12 cellular contexts compared by ENCODE assay signal in the genomic region with DNA sequence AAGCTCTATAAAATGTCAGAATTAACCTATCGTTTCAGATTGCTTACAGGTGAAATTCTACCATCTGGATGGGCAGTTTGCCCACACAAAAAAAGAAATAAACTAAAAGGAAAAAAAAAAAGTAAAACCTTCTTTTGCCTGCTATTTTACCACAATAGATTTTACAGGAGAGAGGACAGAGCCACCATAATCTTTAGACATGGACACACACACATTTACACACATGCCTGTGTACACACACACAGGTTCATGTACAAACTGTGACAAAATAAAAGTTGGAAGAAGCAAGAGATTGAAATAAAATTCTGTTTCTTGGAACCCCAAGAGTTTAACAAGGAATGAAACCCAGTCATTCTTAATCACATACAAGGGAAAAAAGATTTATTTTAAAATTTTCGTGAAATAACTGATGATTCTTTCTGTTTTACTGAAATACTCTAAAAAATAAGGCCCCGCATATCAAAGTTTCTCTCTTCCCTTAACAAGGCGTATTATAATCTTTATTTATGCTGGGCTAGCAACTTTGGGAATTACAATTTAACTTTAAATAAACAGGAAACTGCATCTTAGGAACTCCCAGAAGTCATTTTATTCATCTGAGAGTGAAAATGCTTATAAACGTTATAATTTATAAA.
DNase-seq lines count a peak whose midpoint lies in the region; ATAC-seq and TF ChIP-seq lines count a peak whose summit lies in the region.
"Had no signal": no experiment of that assay in that cellular context is flagged by ENCODE, and none has a peak within 500 bp of the region (broad histone marks: within the 10 kb centered on the region; RNA-seq: fewer than 3 reads in every experiment).

No MANE protein-coding gene starts in this region.

- H3K4me3 ChIP-seq in breast epithelium (peak overlapping the region; percentile 34 to 59 (median 39)), dorsolateral prefrontal cortex (peak overlapping the region; percentile 14 to 76 (median 59)), muscle layer of colon (ENCODE audit: low read depth in 1 of 2, low read length in 2 of 2) (peak overlapping the region; percentile 4 to 56), tibial nerve (peak overlapping the region in 3 of 4 donors; percentile 14 to 47 (median 18)), aorta (ENCODE audit: low read length in 2 of 2) (no peak overlapping the region)

- DNase-seq in breast epithelium (ENCODE audit: low spot score in 2 of 2), result no peak
- DNase-seq in MCF 10A (ENCODE audit: unreplicated experiment), result no peak
- DNase-seq in dorsolateral prefrontal cortex, result no peak
- no peak for DNase-seq in tibial nerve (ENCODE audit: low spot score in 2 of 2)
- DNase-seq in aorta, result no peak
- DNase-seq in activated naive CD4-positive, alpha-beta T cell treated with anti-CD3 and anti-CD28 coated beads, Interleukin-2, amount 50 U/mL, for 72 hours (ENCODE audit: low spot score in 2 of 2), result no peak
- DNase-seq in ureter (ENCODE audit: low spot score), result no peak
- DNase-seq: activated CD4-positive, alpha-beta T cell treated with anti-CD3 and anti-CD28 coated beads for 4 hours; foreskin melanocyte; NCI-H1092 had no signal

- no peak overlapping the region for H3K27ac Mint-ChIP-seq in MCF 10A (ENCODE audit: low read depth, unreplicated experiment)
- no peak overlapping the region for H3K27ac Mint-ChIP-seq in activated naive CD4-positive, alpha-beta T cell treated with anti-CD3 and anti-CD28 coated beads, Interleukin-2, amount 50 U/mL, for 72 hours
- H3K27ac Mint-ChIP-seq: activated naive CD4-positive, alpha-beta T cell treated with anti-CD3 and anti-CD28 coated beads, Interleukin-2, amount 50 U/mL, for 24 hours had no signal

- POLR2A ChIA-PET in MCF 10A (lab: Yijun Ruan, JAX), result no interaction called here

- H3K4me1 ChIP-seq in breast epithelium, result no peaks in the 10 kb centered on the region
- peaks cover 16% of the 10 kb centered on the region for H3K4me1 ChIP-seq in muscle layer of colon (ENCODE audit: insufficient read depth, low read length)
- peaks cover 0 to 13% (median 0%) of the 10 kb centered on the region in 4 donors for H3K4me1 ChIP-seq in tibial nerve
- H3K4me1 ChIP-seq in aorta (ENCODE audit: control insufficient read depth in 1 of 2, insufficient read depth in 2 of 2, low read length in 2 of 2), result no peaks in the 10 kb centered on the region

- no peaks in the 10 kb centered on the region for H3K9me3 Mint-ChIP-seq in MCF 10A (ENCODE audit: unreplicated experiment)
- no peaks in the 10 kb centered on the region for H3K9me3 Mint-ChIP-seq in activated naive CD4-positive, alpha-beta T cell treated with anti-CD3 and anti-CD28 coated beads, Interleukin-2, amount 50 U/mL, for 72 hours
- H3K9me3 Mint-ChIP-seq: activated naive CD4-positive, alpha-beta T cell treated with anti-CD3 and anti-CD28 coated beads, Interleukin-2, amount 50 U/mL, for 24 hours had no signal

- 48 to 62% methylated on average over 5 of the region's 5 CpGs for WGBS in tibial nerve, 2 donors
- 57 to 71% methylated on average over 5 of the region's 5 CpGs for WGBS in aorta, 2 donors

- H3K27ac ChIP-seq in breast epithelium (peak overlapping the region; percentile 60 to 82), dorsolateral prefrontal cortex (peak overlapping the region; percentile 68 to 99 (median 93)), muscle layer of colon (ENCODE audit: low read depth, low read length) (no peak overlapping the region), tibial nerve (peak overlapping the region; percentile 48 to 83 (median 70)), aorta (ENCODE audit: low read depth in 1 of 2, low read length in 2 of 2) (no peak overlapping the region)

- H3K36me3 ChIP-seq in breast epithelium, result no peaks in the 10 kb centered on the region
- H3K36me3 ChIP-seq in muscle layer of colon (ENCODE audit: insufficient read depth, low read length), result no peaks in the 10 kb centered on the region
- H3K36me3 ChIP-seq in tibial nerve, result no peaks in the 10 kb centered on the region
- H3K36me3 ChIP-seq in aorta (ENCODE audit: control insufficient read depth in 1 of 2, insufficient read depth in 2 of 2, low read length in 1 of 2), result no peaks in the 10 kb centered on the region

- H3K27me3 ChIP-seq in breast epithelium (no peaks in the 10 kb centered on the region), dorsolateral prefrontal cortex (no peaks in the 10 kb centered on the region), muscle layer of colon (ENCODE audit: control insufficient read depth in 1 of 2, insufficient read depth in 2 of 2, low read length in 2 of 2) (no peaks in the 10 kb centered on the region), tibial nerve (peaks cover 0 to 4% of the 10 kb centered on the region in 2 donors), aorta (ENCODE audit: control insufficient read depth in 1 of 2, insufficient read depth in 2 of 2, low read length in 1 of 2) (no peaks in the 10 kb centered on the region)

- intact Hi-C loops in breast epithelium (cut with DNase I; ENCODE audit: low total_unique reads) (no loop called here), MCF 10A (cut with micrococcal nuclease) (no loop called here), dorsolateral prefrontal cortex (cut with DNase I) (loop anchor here (1.0 to 5.0 kb wide), 3 partner anchors 36 to 361 kb away; no protein-coding TSS in a partner anchor), aorta (cut with DNase I) (loop anchor here in 1 of 2 donors (5.0 kb wide), 1 partner anchor 99 kb away; no protein-coding TSS in a partner anchor)

- no peak overlapping the region for H3K4me3 Mint-ChIP-seq in MCF 10A (ENCODE audit: unreplicated experiment)
- H3K4me3 Mint-ChIP-seq: activated naive CD4-positive, alpha-beta T cell treated with anti-CD3 and anti-CD28 coated beads, Interleukin-2, amount 50 U/mL, for 24 hours had no signal

- H3K36me3 Mint-ChIP-seq in MCF 10A (ENCODE audit: insufficient read depth, unreplicated experiment), result no peaks in the 10 kb centered on the region
- no peaks in the 10 kb centered on the region for H3K36me3 Mint-ChIP-seq in activated naive CD4-positive, alpha-beta T cell treated with anti-CD3 and anti-CD28 coated beads, Interleukin-2, amount 50 U/mL, for 72 hours
- H3K36me3 Mint-ChIP-seq: activated naive CD4-positive, alpha-beta T cell treated with anti-CD3 and anti-CD28 coated beads, Interleukin-2, amount 50 U/mL, for 24 hours had no signal

- H3K9ac ChIP-seq in muscle layer of colon (ENCODE audit: low read length), result no peak overlapping the region

- no peaks in the 10 kb centered on the region for H3K4me1 Mint-ChIP-seq in MCF 10A (ENCODE audit: insufficient read depth, unreplicated experiment)
- H3K4me1 Mint-ChIP-seq: activated naive CD4-positive, alpha-beta T cell treated with anti-CD3 and anti-CD28 coated beads, Interleukin-2, amount 50 U/mL, for 24 hours had no signal

- CTCF ChIA-PET in MCF 10A (lab: Yijun Ruan, JAX), result interaction anchor here (0.5 kb wide), 1 partner anchor 747 kb away, joined by 4 read pairs; no protein-coding TSS in a partner anchor

- H3K9me3 ChIP-seq in breast epithelium (no peaks in the 10 kb centered on the region), muscle layer of colon (ENCODE audit: low read length) (no peaks in the 10 kb centered on the region), tibial nerve (no peaks in the 10 kb centered on the region), aorta (ENCODE audit: control insufficient read depth, low read length) (no peaks in the 10 kb centered on the region)

- no TSS peak for BruUV-seq in MCF 10A (replicated peaks; lab: Mats Ljungman, UMichigan)

- no peak for TF ChIP-seq POLR2A in breast epithelium (IDR thresholded peaks at IDR 0.05)
- TF ChIP-seq POLR2A in tibial nerve (IDR thresholded peaks at IDR 0.05), result no peak

- TF ChIP-seq CTCF in breast epithelium (IDR thresholded peaks at IDR 0.05) (no peak), MCF 10A (IDR thresholded peaks at IDR 0.05; ENCODE audit: unreplicated experiment) (no peak), dorsolateral prefrontal cortex (IDR thresholded peaks at IDR 0.05 in 54 of 56, conservative IDR thresholded peaks at IDR 0.05 in 2 of 56; ENCODE audit: low read depth in 1 of 56, partially characterized antibody in 56 of 56) (peak in 2 of 56 donors; percentile 1 to 4), tibial nerve (IDR thresholded peaks at IDR 0.05) (no peak)

- ATAC-seq in aorta (ENCODE audit: low FRiP score), result no peak
- ATAC-seq in activated naive CD4-positive, alpha-beta T cell treated with anti-CD3 and anti-CD28 coated beads, Interleukin-2, amount 50 U/mL, for 72 hours, result no peak

- H3K27me3 Mint-ChIP-seq in MCF 10A (ENCODE audit: insufficient read depth, unreplicated experiment), result no peaks in the 10 kb centered on the region

- no peak for TF ChIP-seq EP300 in tibial nerve (IDR thresholded peaks at IDR 0.05)

Comparison
In these comparisons a context has a peak if more than half of its experiments do, and no peak if none do; other contexts are left out.
1. H3K27ac ChIP-seq: peak in breast epithelium (2 of 2), dorsolateral prefrontal cortex (59 of 59) and tibial nerve (4 of 4); none in muscle layer of colon (single experiment) and aorta (0 of 2).
2. H3K4me3 ChIP-seq: peak in breast epithelium (3 of 3), dorsolateral prefrontal cortex (59 of 59), muscle layer of colon (2 of 2) and tibial nerve (3 of 4); none in aorta (0 of 2).
3. intact Hi-C loops: an anchor here in dorsolateral prefrontal cortex (1.0 to 5.0 kb wide); none called in breast epithelium and MCF 10A.